23 cellular contexts compared by ENCODE assay signal in the genomic region with DNA sequence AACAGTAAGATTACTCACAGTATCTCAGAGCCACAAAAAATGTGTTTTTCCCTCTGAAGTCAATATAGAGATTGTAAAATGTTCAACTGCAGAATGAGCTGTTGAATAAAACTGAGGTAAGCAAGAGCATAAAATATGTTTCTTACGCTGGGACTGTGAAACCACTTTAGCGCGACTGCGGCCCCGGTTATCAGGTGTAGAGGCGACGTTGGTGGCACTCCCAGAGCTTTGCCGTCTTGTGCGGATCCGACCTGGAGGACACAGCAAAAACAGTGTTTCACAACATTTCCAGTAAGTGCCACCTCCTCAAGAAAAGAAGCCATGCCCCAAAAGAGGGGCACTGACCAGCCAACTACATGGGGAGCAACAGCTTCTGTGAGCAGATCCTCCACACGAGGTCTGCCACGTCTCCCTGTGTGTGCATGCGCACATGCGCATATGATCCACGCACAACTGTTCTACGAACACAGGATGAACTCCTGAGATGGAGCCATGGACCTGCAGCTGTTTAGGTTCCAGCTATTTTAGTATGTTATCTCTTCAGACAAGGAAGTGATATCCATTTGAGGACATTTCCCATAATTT.
"Had no signal": no experiment of that assay in that cellular context is flagged by ENCODE, and none has a peak within 500 bp of the region (broad histone marks: within the 10 kb centered on the region; RNA-seq: fewer than 3 reads in every experiment).

No MANE protein-coding gene starts in this region.

- H3K27me3 Mint-ChIP-seq: activated naive CD4-positive, alpha-beta T cell treated with anti-CD3 and anti-CD28 coated beads, Interleukin-2, amount 10 ng/mL, durations not matched to agents 7 days and 5 days; dendritic cell treated with granulocyte-macrophage colony-stimulating factor and Interleukin-4, amounts not matched to agents 40 ng/mL and 50 ng/mL, for 4 days; type B pancreatic cell had no signal

- DNase-seq: activated CD4-positive, alpha-beta T cell treated with anti-CD3 and anti-CD28 coated beads, Interleukin-2, amount 50 U/mL, for 48 hours; activated effector memory CD4-positive, alpha-beta T cell treated with anti-CD3 and anti-CD28 coated beads, Interleukin-2, amount 50 U/mL, for 16 hours; activated naive CD4-positive, alpha-beta T cell treated with anti-CD3 and anti-CD28 coated beads, Interleukin-2, amount 10 ng/mL, durations not matched to agents 7 days and 5 days; body of pancreas; caudate nucleus; effector CD4-positive, alpha-beta T cell; hippocampal formation; kidney glomerular epithelial cell; left lung; mammary epithelial cell; midbrain; occipital lobe; posterior cingulate gyrus; sigmoid colon; spleen; stimulated activated CD4-positive, alpha-beta T cell treated with anti-CD3 and anti-CD28 coated beads, Interleukin-4, amount 100 ng/mL, for 24 hours; stimulated activated naive CD4-positive, alpha-beta T cell treated with Interleukin-2 at 50 U/mL for 16 hours; T1000 had no signal

- H3K27ac Mint-ChIP-seq: activated naive CD4-positive, alpha-beta T cell treated with anti-CD3 and anti-CD28 coated beads, Interleukin-2, amount 10 ng/mL, durations not matched to agents 7 days and 5 days; dendritic cell treated with granulocyte-macrophage colony-stimulating factor and Interleukin-4, amounts not matched to agents 40 ng/mL and 50 ng/mL, for 4 days; T-helper 1 cell treated with Interleukin-12 subunit alpha and Interleukin-12 subunit beta and Interleukin-4 antibody, amounts not matched to agents 30 μg/mL and 1 μg/mL, for 36 hours; type B pancreatic cell had no signal

- H3K27ac ChIP-seq: body of pancreas, left lung, sigmoid colon, spleen, thoracic aorta had no signal

- H3K9me3 ChIP-seq: body of pancreas, left lung, sigmoid colon, spleen, thoracic aorta had no signal

- H3K4me1 ChIP-seq: body of pancreas, left lung, sigmoid colon, spleen had no signal

- H3K27me3 ChIP-seq: body of pancreas, left lung, sigmoid colon, spleen had no signal

- H3K4me3 ChIP-seq: body of pancreas, left lung, sigmoid colon, spleen, thoracic aorta had no signal

- H3K4me1 Mint-ChIP-seq: activated naive CD4-positive, alpha-beta T cell treated with anti-CD3 and anti-CD28 coated beads, Interleukin-2, amount 10 ng/mL, durations not matched to agents 7 days and 5 days; WTC11 had no signal

- H3K9me3 Mint-ChIP-seq: activated naive CD4-positive, alpha-beta T cell treated with anti-CD3 and anti-CD28 coated beads, Interleukin-2, amount 10 ng/mL, durations not matched to agents 7 days and 5 days; dendritic cell treated with granulocyte-macrophage colony-stimulating factor and Interleukin-4, amounts not matched to agents 40 ng/mL and 50 ng/mL, for 4 days; T-helper 1 cell treated with Interleukin-12 subunit alpha and Interleukin-12 subunit beta and Interleukin-4 antibody, amounts not matched to agents 30 μg/mL and 1 μg/mL, for 36 hours; type B pancreatic cell; WTC11 had no signal

- H3K4me3 Mint-ChIP-seq: activated naive CD4-positive, alpha-beta T cell treated with anti-CD3 and anti-CD28 coated beads, Interleukin-2, amount 10 ng/mL, durations not matched to agents 7 days and 5 days; dendritic cell treated with granulocyte-macrophage colony-stimulating factor and Interleukin-4, amounts not matched to agents 40 ng/mL and 50 ng/mL, for 4 days; T-helper 1 cell treated with Interleukin-12 subunit alpha and Interleukin-12 subunit beta and Interleukin-4 antibody, amounts not matched to agents 30 μg/mL and 1 μg/mL, for 36 hours; type B pancreatic cell; WTC11 had no signal

- ATAC-seq: body of pancreas, left lung, WTC11 had no signal
